Comparison of ENCODE assay signal across 16 cellular contexts in genomic region chr18:50338122-50338521, GRCh38. TPM values are rescaled to one million over a fixed set of nuclear protein-coding genes. Genes with fewer than 3 reads are reported as not detected.
DNase-seq lines count a peak whose midpoint lies in the region; ATAC-seq and TF ChIP-seq lines count a peak whose summit lies in the region.
"Had no signal": no experiment of that assay in that cellular context is flagged by ENCODE, and none has a peak within 500 bp of the region (broad histone marks: within the 10 kb centered on the region; RNA-seq: fewer than 3 reads in every experiment).

No MANE protein-coding gene starts in this region.

- no peaks in the 10 kb centered on the region for H3K36me3 Mint-ChIP-seq in neural progenitor cell
- H3K36me3 Mint-ChIP-seq: CD4-positive, CD25-positive, alpha-beta regulatory T cell had no signal

- no peak for DNase-seq in MM.1S
- DNase-seq in neural progenitor cell (ENCODE audit: low spot score) = no peak
- DNase-seq in mesenchymal stem cell = no peak
- no peak for DNase-seq in pons (ENCODE audit: low spot score)
- DNase-seq: CD4-positive, CD25-positive, alpha-beta regulatory T cell; DMS79; GOT3; KBM-7; NCI-H1417; NCI-H2029; NCI-H510A; NCI-H82 had no signal

- no peaks in the 10 kb centered on the region for H3K27me3 Mint-ChIP-seq in neural progenitor cell (ENCODE audit: insufficient read depth, low read depth)

- no peak overlapping the region for H3K27ac Mint-ChIP-seq in neural progenitor cell

- no peak overlapping the region for H2BK15ac ChIP-seq in mesenchymal stem cell (ENCODE audit: low read depth, poor library complexity, severe bottlenecking)

- H3K4me3 Mint-ChIP-seq in neural progenitor cell = no peak overlapping the region
- H3K4me3 Mint-ChIP-seq: CD4-positive, CD25-positive, alpha-beta regulatory T cell had no signal

- no peak for TF ChIP-seq CTCF in MM.1S (IDR thresholded peaks at IDR 0.05; ENCODE audit: low read length)
- TF ChIP-seq CTCF in OCI-LY3 (IDR thresholded peaks at IDR 0.05; ENCODE audit: low read depth, low read length) = no peak
- no peak for TF ChIP-seq CTCF in neural progenitor cell (IDR thresholded peaks at IDR 0.05)

- 79% methylated on average over 2 of the region's 2 CpGs for WGBS in mesenchymal stem cell

- no peak overlapping the region for H4K8ac ChIP-seq in mesenchymal stem cell (ENCODE audit: low read length)

- H3F3A ChIP-seq in MM.1S (ENCODE audit: insufficient read depth, low read length) (no peaks in the 10 kb centered on the region), neural progenitor cell (ENCODE audit: low read depth) (peaks cover 39% of the 10 kb centered on the region)

- no peaks in the 10 kb centered on the region for H3K9me3 Mint-ChIP-seq in neural progenitor cell
- H3K9me3 Mint-ChIP-seq: CD4-positive, CD25-positive, alpha-beta regulatory T cell had no signal

- H2AFZ ChIP-seq in MM.1S (ENCODE audit: low read length) = 0 out of 2 replicates have a peak overlapping the region, but pooled peaks have one; percentile 12
- H2AFZ ChIP-seq in OCI-LY3 (ENCODE audit: low read depth, low read length) = no peak overlapping the region
- no peak overlapping the region for H2AFZ ChIP-seq in neural progenitor cell (replicated peaks)
- no peak overlapping the region for H2AFZ ChIP-seq in mesenchymal stem cell (ENCODE audit: low read depth, low read length)

- no peak overlapping the region for H3K23ac ChIP-seq in mesenchymal stem cell (ENCODE audit: low read length in 2 of 2)

- peaks cover 26 to 41% (median 36%) of the 10 kb centered on the region in 10 experiments for H3K4me1 ChIP-seq in BLaER1 treated with 17β-estradiol and CSF1 and Interleukin-3, amounts not matched to agents 10 nM and 100 nM
- peaks cover 24% of the 10 kb centered on the region for H3K4me1 ChIP-seq in MM.1S (ENCODE audit: low read length)
- peaks cover 34% of the 10 kb centered on the region for H3K4me1 ChIP-seq in OCI-LY3 (ENCODE audit: low read length)
- H3K4me1 ChIP-seq in neural progenitor cell = peaks cover 44% of the 10 kb centered on the region
- no peaks in the 10 kb centered on the region for H3K4me1 ChIP-seq in mesenchymal stem cell (ENCODE audit: control insufficient read depth, insufficient read depth, low read depth, low read length)
- H3K4me1 ChIP-seq: A549 had no signal

- no peaks in the 10 kb centered on the region for H3K79me1 ChIP-seq in mesenchymal stem cell (replicated peaks; ENCODE audit: low read length, poor library complexity, severe bottlenecking)

- no peaks in the 10 kb centered on the region for H3K79me2 ChIP-seq in MM.1S (ENCODE audit: low read length)
- H3K79me2 ChIP-seq in OCI-LY3 (ENCODE audit: low read length) = no peaks in the 10 kb centered on the region
- H3K79me2 ChIP-seq in neural progenitor cell (ENCODE audit: low read depth) = no peaks in the 10 kb centered on the region

- no peak overlapping the region for H4K91ac ChIP-seq in mesenchymal stem cell (ENCODE audit: low read length)

- peaks cover 0 to 22% (median 13%) of the 10 kb centered on the region in 11 experiments; a peak in 12 of 22 replicates for H3K27me3 ChIP-seq in BLaER1 treated with 17β-estradiol and CSF1 and Interleukin-3, amounts not matched to agents 10 nM and 100 nM
- H3K27me3 ChIP-seq in MM.1S (replicated peaks; ENCODE audit: insufficient read depth, low read length) = no peaks in the 10 kb centered on the region
- peaks cover 65% of the 10 kb centered on the region for H3K27me3 ChIP-seq in OCI-LY3 (ENCODE audit: low read depth, low read length)
- H3K27me3 ChIP-seq in neural progenitor cell = no peaks in the 10 kb centered on the region
- peaks cover 0 to 25% of the 10 kb centered on the region in 2 experiments for H3K27me3 ChIP-seq in mesenchymal stem cell (ENCODE audit: control insufficient read depth in 1 of 2, insufficient read depth in 1 of 2, low read length in 2 of 2)

- H3K4me2 ChIP-seq in BLaER1 treated with 17β-estradiol and CSF1 and Interleukin-3, amounts not matched to agents 10 nM and 100 nM = peak overlapping the region in 7 of 11 experiments; percentile 12 to 59 (median 36); a peak in 10 of 22 replicates
- H3K4me2 ChIP-seq in MM.1S (ENCODE audit: low read depth, low read length) = no peak overlapping the region
- H3K4me2 ChIP-seq in OCI-LY3 (ENCODE audit: low read length) = peak overlapping the region; percentile 4; the same call in 1 of the 2 replicates
- H3K4me2 ChIP-seq in neural progenitor cell = peak overlapping the region; percentile 65
- H3K4me2 ChIP-seq in mesenchymal stem cell (ENCODE audit: low read length, poor library complexity, severe bottlenecking) = no peak overlapping the region
- H3K4me2 ChIP-seq: A549 had no signal

- H3K9ac ChIP-seq in BLaER1 treated with 17β-estradiol and CSF1 and Interleukin-3, amounts not matched to agents 10 nM and 100 nM = no peak overlapping the region
- no peak overlapping the region for H3K9ac ChIP-seq in MM.1S (ENCODE audit: low read length)
- H3K9ac ChIP-seq in OCI-LY3 (ENCODE audit: low read length) = no peak overlapping the region
- no peak overlapping the region for H3K9ac ChIP-seq in neural progenitor cell
- no peak overlapping the region for H3K9ac ChIP-seq in mesenchymal stem cell (ENCODE audit: low read length)

- peaks cover 0 to 11% (median 7%) of the 10 kb centered on the region in 11 experiments; a peak in 9 of 22 replicates for H3K9me3 ChIP-seq in BLaER1 treated with 17β-estradiol and CSF1 and Interleukin-3, amounts not matched to agents 10 nM and 100 nM (replicated peaks in 1 of 11)
- no peaks in the 10 kb centered on the region for H3K9me3 ChIP-seq in MM.1S (replicated peaks; ENCODE audit: insufficient read depth, low read length)
- no peaks in the 10 kb centered on the region for H3K9me3 ChIP-seq in OCI-LY3 (ENCODE audit: insufficient read depth, low read length)
- H3K9me3 ChIP-seq in neural progenitor cell (ENCODE audit: low read depth) = no peaks in the 10 kb centered on the region
- no peaks in the 10 kb centered on the region for H3K9me3 ChIP-seq in mesenchymal stem cell (ENCODE audit: control insufficient read depth, low read length)
- H3K9me3 ChIP-seq: A549 had no signal

- no peaks in the 10 kb centered on the region for H4K20me1 ChIP-seq in BLaER1 treated with 17β-estradiol and CSF1 and Interleukin-3, amounts not matched to agents 10 nM and 100 nM
- H4K20me1 ChIP-seq in MM.1S (ENCODE audit: insufficient read depth, low read length) = no peaks in the 10 kb centered on the region
- H4K20me1 ChIP-seq in OCI-LY3 (ENCODE audit: insufficient read depth, low read length) = no peaks in the 10 kb centered on the region
- H4K20me1 ChIP-seq in neural progenitor cell (ENCODE audit: low read depth) = no peaks in the 10 kb centered on the region

- H3K4ac ChIP-seq in mesenchymal stem cell (ENCODE audit: low read depth in 1 of 2, low read length in 2 of 2) = no peak overlapping the region

- no peak for ATAC-seq in HG03457 (IDR thresholded peaks at IDR 0.05; ENCODE audit: unreplicated experiment)
- ATAC-seq: A549 had no signal

- no peak overlapping the region for H3K4me3 ChIP-seq in BLaER1 treated with 17β-estradiol and CSF1 and Interleukin-3, amounts not matched to agents 10 nM and 100 nM
- no peak overlapping the region for H3K4me3 ChIP-seq in MM.1S (ENCODE audit: low read length)
- H3K4me3 ChIP-seq in OCI-LY3 (ENCODE audit: low read length) = no peak overlapping the region
- no peak overlapping the region for H3K4me3 ChIP-seq in neural progenitor cell
- no peak overlapping the region for H3K4me3 ChIP-seq in mesenchymal stem cell (ENCODE audit: insufficient read depth in 1 of 2, low read depth in 1 of 2, low read length in 2 of 2)
- H3K4me3 ChIP-seq: A549 had no signal

- no peak overlapping the region for H2BK12ac ChIP-seq in mesenchymal stem cell (ENCODE audit: low read length in 2 of 2)

- H3K36me3 ChIP-seq in BLaER1 treated with 17β-estradiol and CSF1 and Interleukin-3, amounts not matched to agents 10 nM and 100 nM = no peaks in the 10 kb centered on the region
- no peaks in the 10 kb centered on the region for H3K36me3 ChIP-seq in MM.1S (replicated peaks; ENCODE audit: insufficient read depth, low read length)
- peaks cover 6% of the 10 kb centered on the region for H3K36me3 ChIP-seq in OCI-LY3 (replicated peaks; ENCODE audit: low read depth, low read length)
- H3K36me3 ChIP-seq in neural progenitor cell = no peaks in the 10 kb centered on the region
- H3K36me3 ChIP-seq in mesenchymal stem cell (ENCODE audit: control insufficient read depth in 1 of 2, insufficient read depth in 2 of 2, low read depth in 1 of 2, low read length in 2 of 2) = no peaks in the 10 kb centered on the region

- H2BK5ac ChIP-seq in mesenchymal stem cell (ENCODE audit: low read depth, low read length, poor library complexity, severe bottlenecking) = no peak overlapping the region

- peaks cover 31% of the 10 kb centered on the region for H3K4me1 Mint-ChIP-seq in neural progenitor cell
- H3K4me1 Mint-ChIP-seq: CD4-positive, CD25-positive, alpha-beta regulatory T cell had no signal

- H3K9me2 ChIP-seq in MM.1S (replicated peaks; ENCODE audit: insufficient read depth, low read length) = no peaks in the 10 kb centered on the region

- no peak overlapping the region for H3K27ac ChIP-seq in BLaER1 treated with 17β-estradiol and CSF1 and Interleukin-3, amounts not matched to agents 10 nM and 100 nM
- no peak overlapping the region for H3K27ac ChIP-seq in MM.1S (ENCODE audit: low read length)
- H3K27ac ChIP-seq in OCI-LY3 (ENCODE audit: low read length) = no peak overlapping the region
- peak overlapping the region; percentile 6 for H3K27ac ChIP-seq in neural progenitor cell
- no peak overlapping the region for H3K27ac ChIP-seq in mesenchymal stem cell (ENCODE audit: low read length, poor library complexity, severe bottlenecking)
- H3K27ac ChIP-seq: A549 had no signal

- no peak overlapping the region for H2AK5ac ChIP-seq in mesenchymal stem cell (ENCODE audit: low read length, severe bottlenecking)

- no peak overlapping the region for H3K14ac ChIP-seq in mesenchymal stem cell (ENCODE audit: low read length in 2 of 2)

- H2BK120ac ChIP-seq in mesenchymal stem cell (ENCODE audit: low read depth, low read length) = no peak overlapping the region

- no peak overlapping the region for H3K18ac ChIP-seq in mesenchymal stem cell (ENCODE audit: low read depth in 1 of 2, low read length in 2 of 2)

RNA-seq across cellular contexts. Expression of gene SKA1, which starts 36.7 kb away (rescaled TPM):
- total RNA-seq in neural progenitor cell (ENCODE audit: low replicate concordance) = 31.4 and 57.2 TPM in 2 replicates
- polyA plus RNA-seq in mesenchymal stem cell (2013, experiment 1 of 2) = 3.8 TPM
- polyA plus RNA-seq in mesenchymal stem cell (2013, experiment 2 of 2) = 4.1 TPM

RNA-seq across cellular contexts. Expression of gene CXXC1, which starts 50.6 kb away (rescaled TPM):
- total RNA-seq in neural progenitor cell (ENCODE audit: low replicate concordance) = 35.0 and 52.9 TPM in 2 replicates
- 24.0 TPM for polyA plus RNA-seq in mesenchymal stem cell (2013, experiment 1 of 2)
- 24.8 TPM for polyA plus RNA-seq in mesenchymal stem cell (2013, experiment 2 of 2)

RNA-seq across cellular contexts. Expression of gene MBD1, which starts 56.8 kb away (rescaled TPM):
- total RNA-seq in neural progenitor cell (ENCODE audit: low replicate concordance) = 32.7 and 58.8 TPM in 2 replicates
- 34.4 TPM for polyA plus RNA-seq in mesenchymal stem cell (2013, experiment 1 of 2)
- polyA plus RNA-seq in mesenchymal stem cell (2013, experiment 2 of 2) = 35.0 TPM

Comparison
In these comparisons a context has a peak if more than half of its experiments do, and no peak if none do; other contexts are left out.
1. H3K4me2 ChIP-seq: peak in BLaER1 treated with 17β-estradiol and CSF1 and Interleukin-3, amounts not matched to agents 10 nM and 100 nM (7 of 11), OCI-LY3 (single experiment) and neural progenitor cell (single experiment); none in MM.1S (single experiment) and mesenchymal stem cell (single experiment).